ENCODE assay signal across 8 cellular contexts in genomic region chr17:62968445-62968923, GRCh38. TPM values are rescaled to one million over a fixed set of nuclear protein-coding genes. Genes with fewer than 3 reads are reported as not detected.
DNase-seq lines count a peak whose midpoint lies in the region; ATAC-seq and TF ChIP-seq lines count a peak whose summit lies in the region.

No MANE protein-coding gene starts in this region.

- H3K4me1 ChIP-seq in PC-9 (replicated peaks; ENCODE audit: insufficient read depth), result peaks cover 39% of the 10 kb centered on the region

- CTCF ChIA-PET in PC-9 (lab: Charles Lee), result interaction anchor here (0.6 kb wide), 1 partner anchor 76 kb away, joined by 4 read pairs; no protein-coding TSS in a partner anchor
- CTCF ChIA-PET in activated naive CD4-positive, alpha-beta T cell treated with anti-CD3 and anti-CD28 coated beads for 36 hours (lab: Charles Lee), result interaction anchor here (0.6 to 1.8 kb wide), 4 partner anchors 12 to 304 kb away, joined by 3 to 5 read pairs (median 4); no protein-coding TSS in a partner anchor

- peak; percentile 86 for ATAC-seq in GM21529 (IDR thresholded peaks at IDR 0.05; ENCODE audit: unreplicated experiment)

- peaks cover 20% of the 10 kb centered on the region; the same call in 1 of the 2 replicates for H3F3A ChIP-seq in PC-9 (ENCODE audit: insufficient read depth, low read depth)

- peak; percentile 71 for DNase-seq in DMS79 treated with DMSO at 0.1 percent for 48 hours (lab: John Stamatoyannopoulos, UW)
- peak; percentile 99 to 100 for DNase-seq in Kasumi-1 (lab: John Stamatoyannopoulos, UW)
- DNase-seq in PC-9, result peak; percentile 50 to 84
- DNase-seq in activated naive CD4-positive, alpha-beta T cell treated with anti-CD3 and anti-CD28 coated beads for 36 hours, result peak; percentile 66
- peak; percentile 71 for DNase-seq in glomerular endothelial cell (ENCODE audit: extremely low read depth, low read depth, low spot score)
- peak; percentile 95 for DNase-seq in pons (ENCODE audit: low spot score)
- DNase-seq in cerebellar nuclear complex (lab: John Stamatoyannopoulos, UW), result no peak

- no peaks in the 10 kb centered on the region for H3K9me3 ChIP-seq in PC-9 (ENCODE audit: insufficient read depth, low read depth)

- no peaks in the 10 kb centered on the region for H3K9me2 ChIP-seq in PC-9 (ENCODE audit: insufficient read depth)

- POLR2A ChIA-PET in PC-9 (lab: Charles Lee; ENCODE audit: unreplicated experiment), result interaction anchor here (0.6 kb wide), 1 partner anchor 176 kb away, joined by 3 read pairs; no protein-coding TSS in a partner anchor

- no peaks in the 10 kb centered on the region for H3K9me3 Mint-ChIP-seq in activated naive CD4-positive, alpha-beta T cell treated with anti-CD3 and anti-CD28 coated beads for 36 hours

- TF ChIP-seq CTCF in PC-9 (conservative IDR thresholded peaks at IDR 0.05), result peak; percentile 86

- H3K4me3 ChIP-seq in PC-9, result peak overlapping the region; percentile 88

- H3K36me3 ChIP-seq in PC-9 (ENCODE audit: low read depth), result peaks cover 27% of the 10 kb centered on the region

- H3K4me2 ChIP-seq in PC-9, result peak overlapping the region; percentile 94

- peaks cover 22% of the 10 kb centered on the region for H3K4me1 Mint-ChIP-seq in activated naive CD4-positive, alpha-beta T cell treated with anti-CD3 and anti-CD28 coated beads for 36 hours (ENCODE audit: low read depth)

- intact Hi-C loops in PC-9 (cut with micrococcal nuclease; ENCODE audit: unreplicated experiment), result loop anchor here (1.0 to 5.0 kb wide), 6 partner anchors 107 to 296 kb away; no protein-coding TSS in a partner anchor
- intact Hi-C loops in activated naive CD4-positive, alpha-beta T cell treated with anti-CD3 and anti-CD28 coated beads for 36 hours (cut with micrococcal nuclease), result loop anchor here (1.0 to 10.0 kb wide), 11 partner anchors 76 to 804 kb away; partner anchors contain the start of genes CCDC47, DDX42, METTL2A and TLK2

- no peak overlapping the region for H3K27ac Mint-ChIP-seq in activated naive CD4-positive, alpha-beta T cell treated with anti-CD3 and anti-CD28 coated beads for 36 hours

- peak overlapping the region; percentile 60 for H3K27ac ChIP-seq in PC-9

- H4K20me1 ChIP-seq in PC-9 (ENCODE audit: insufficient read depth), result peaks cover 32% of the 10 kb centered on the region

- no peaks in the 10 kb centered on the region for H3K27me3 ChIP-seq in PC-9 (ENCODE audit: insufficient read depth, low read depth)

- peaks cover 70% of the 10 kb centered on the region for H3K79me2 ChIP-seq in PC-9 (ENCODE audit: low read depth)

- peaks cover 11% of the 10 kb centered on the region for H3K27me3 Mint-ChIP-seq in activated naive CD4-positive, alpha-beta T cell treated with anti-CD3 and anti-CD28 coated beads for 36 hours (ENCODE audit: low read depth)

- H2AFZ ChIP-seq in PC-9, result no peak overlapping the region

- H3K36me3 Mint-ChIP-seq in activated naive CD4-positive, alpha-beta T cell treated with anti-CD3 and anti-CD28 coated beads for 36 hours (ENCODE audit: low read depth), result no peaks in the 10 kb centered on the region

- no TSS peak for BruUV-seq in PC-9 (replicated peaks; lab: Mats Ljungman, UMichigan)

- H3K4me3 Mint-ChIP-seq in activated naive CD4-positive, alpha-beta T cell treated with anti-CD3 and anti-CD28 coated beads for 36 hours, result no peak overlapping the region

RNA-seq across cellular contexts. Expression of gene TANC2, which starts 2.4 kb away (rescaled TPM):
- total RNA-seq in PC-9 (2021) (95.8 and 122 TPM in 2 replicates), glomerular endothelial cell (27.8 and 36.5 TPM in 2 replicates)
- 1 to 10 TPM; 4.3 to 5.7 TPM for total RNA-seq in activated naive CD4-positive, alpha-beta T cell treated with anti-CD3 and anti-CD28 coated beads for 36 hours

Comparison
In these comparisons a context has a peak if more than half of its experiments do, and no peak if none do; other contexts are left out.
1. DNase-seq: peak in DMS79 treated with DMSO at 0.1 percent for 48 hours (single experiment), Kasumi-1 (2 of 2), PC-9 (2 of 2), activated naive CD4-positive, alpha-beta T cell treated with anti-CD3 and anti-CD28 coated beads for 36 hours (single experiment), glomerular endothelial cell (single experiment) and pons (single experiment); none in cerebellar nuclear complex (0 of 2).